Comparison of ENCODE assay signal across 16 cellular contexts in genomic region chr7:46244752-46245151, GRCh38.
"Had no signal": no experiment of that assay in that cellular context is flagged by ENCODE, and none has a peak within 500 bp of the region (broad histone marks: within the 10 kb centered on the region; RNA-seq: fewer than 3 reads in every experiment).

No MANE protein-coding gene starts in this region.

- H3K36me3 ChIP-seq: right lobe of liver, spleen, tibial artery had no signal

- H3K27me3 ChIP-seq: right lobe of liver, spleen, tibial artery had no signal

- ATAC-seq: activated T-helper 17 cell treated with anti-CD3 and anti-CD28 coated beads, Interleukin-2, amount 50 U/mL, for 72 hours; esophagus mucosa; right lobe of liver; stimulated activated memory B cell treated with anti-CD40 and anti-IgM and Interleukin-4, amounts not matched to agents 10 μg/mL and 1 μg/mL and 100 μg/mL, for 72 hours had no signal

- H3K27ac ChIP-seq: right lobe of liver, spleen, tibial artery had no signal

- H3K9me3 ChIP-seq: right lobe of liver had no signal

- H3K4me1 ChIP-seq: right lobe of liver, spleen, tibial artery had no signal

- H3K4me3 ChIP-seq: lung, right lobe of liver, spleen, tibial artery had no signal

- DNase-seq: activated CD4-positive, alpha-beta T cell treated with anti-CD3 and anti-CD28 coated beads, Interleukin-2, amount 50 U/mL, for 1 hour; activated naive CD4-positive, alpha-beta T cell treated with anti-CD3 and anti-CD28 coated beads, Interleukin-2, amount 10 ng/mL, durations not matched to agents 7 days and 5 days; activated T-cell treated with anti-CD3 and anti-CD28 coated beads for 4 hours; cerebellar nuclear complex; hypothalamus; midbrain; posterior cingulate gyrus; right lobe of liver; spleen; stimulated activated CD4-positive, alpha-beta T cell treated with anti-CD3 and anti-CD28 coated beads, Interleukin-1b, Interleukin-23, amount 100 ng/mL, for 48 hours; T-helper 2 cell; tibial artery had no signal
